ENCODE assay signal across 9 cellular contexts in genomic region chr11:58905716-58906547, GRCh38. TPM values are rescaled to one million over a fixed set of nuclear protein-coding genes. Genes with fewer than 3 reads are reported as not detected.
DNase-seq lines count a peak whose midpoint lies in the region; ATAC-seq and TF ChIP-seq lines count a peak whose summit lies in the region.
"Had no signal": no experiment of that assay in that cellular context is flagged by ENCODE, and none has a peak within 500 bp of the region (broad histone marks: within the 10 kb centered on the region; RNA-seq: fewer than 3 reads in every experiment).

No MANE protein-coding gene starts in this region.

- no peak overlapping the region for H3K4me3 Mint-ChIP-seq in Caco-2 (ENCODE audit: unreplicated experiment)
- H3K4me3 Mint-ChIP-seq: CD4-positive, CD25-positive, alpha-beta regulatory T cell had no signal

- H3K9me3 ChIP-seq in gastrocnemius medialis, result no peaks in the 10 kb centered on the region
- no peaks in the 10 kb centered on the region for H3K9me3 ChIP-seq in Caco-2

- no TSS peak for BruUV-seq in Caco-2 (replicated peaks; lab: Mats Ljungman, UMichigan)

- H3K4me3 ChIP-seq in gastrocnemius medialis (peak overlapping the region; percentile 11 to 41 (median 36)), Caco-2 (ENCODE audit: low read depth, low read length) (no peak overlapping the region)

- TF ChIP-seq POLR2A in gastrocnemius medialis (IDR thresholded peaks at IDR 0.05), result peak in 1 of 2 donors; percentile 26

- TF ChIP-seq CTCF in gastrocnemius medialis (IDR thresholded peaks at IDR 0.05 in 4 of 5, conservative IDR thresholded peaks at IDR 0.05 in 1 of 5) (no peak), Caco-2 (IDR thresholded peaks at IDR 0.05; ENCODE audit: insufficient read depth in 1 of 2, low read depth in 1 of 2, low read length in 1 of 2, severe bottlenecking in 1 of 2, unreplicated experiment in 1 of 2) (no peak)

- DNase-seq in Right ventricle myocardium inferior (ENCODE audit: missing footprints) (no peak), cardiac septum (ENCODE audit: low spot score) (no peak), anterior cingulate cortex (lab: John Stamatoyannopoulos, UW) (peak in 56 of 58 donors; percentile 17 to 87 (median 62)), hypothalamus (lab: John Stamatoyannopoulos, UW) (peak in 45 of 51 donors; percentile 13 to 80 (median 48)), gastrocnemius medialis (peak in 1 of 2 donors; percentile 42), Caco-2 (no peak)
- DNase-seq: CD4-positive, CD25-positive, alpha-beta regulatory T cell had no signal

- peak; percentile 84 for ATAC-seq in Right ventricle myocardium inferior
- ATAC-seq in gastrocnemius medialis, result peak; percentile 36 to 60
- no peak for ATAC-seq in GM21447 (IDR thresholded peaks at IDR 0.05; ENCODE audit: unreplicated experiment)
- ATAC-seq in HG03108 (IDR thresholded peaks at IDR 0.05; ENCODE audit: unreplicated experiment), result no peak

- H3K9me3 Mint-ChIP-seq in Caco-2 (ENCODE audit: unreplicated experiment), result peaks cover 12% of the 10 kb centered on the region

- POLR2A ChIA-PET in Caco-2 (lab: Charles Lee), result no interaction called here

- peaks cover 13% of the 10 kb centered on the region for H3K4me1 Mint-ChIP-seq in Caco-2 (ENCODE audit: low read depth, unreplicated experiment)
- H3K4me1 Mint-ChIP-seq: CD4-positive, CD25-positive, alpha-beta regulatory T cell had no signal

- intact Hi-C loops in Right ventricle myocardium inferior (cut with DNase I), result no loop called here
- intact Hi-C loops in cardiac septum (cut with DNase I), result no loop called here
- intact Hi-C loops in gastrocnemius medialis (cut with DNase I; ENCODE audit: low total_unique reads), result no loop called here
- intact Hi-C loops in Caco-2 (cut with micrococcal nuclease; ENCODE audit: unreplicated experiment), result no loop called here

- peak overlapping the region in 1 of 4 donors; percentile 18 for H3K27ac ChIP-seq in gastrocnemius medialis

- no peak overlapping the region for H3K27ac Mint-ChIP-seq in Caco-2 (ENCODE audit: unreplicated experiment)
- H3K27ac Mint-ChIP-seq: CD4-positive, CD25-positive, alpha-beta regulatory T cell had no signal

- H3K27me3 Mint-ChIP-seq in Caco-2 (ENCODE audit: insufficient read depth, unreplicated experiment), result no peaks in the 10 kb centered on the region

- H3K4me1 ChIP-seq in gastrocnemius medialis (no peaks in the 10 kb centered on the region), Caco-2 (peaks cover 16% of the 10 kb centered on the region)

- H3K36me3 ChIP-seq in gastrocnemius medialis, result no peaks in the 10 kb centered on the region
- H3K36me3 ChIP-seq in Caco-2 (ENCODE audit: control insufficient read depth, insufficient read depth, low read length), result no peaks in the 10 kb centered on the region

- CTCF ChIA-PET in Caco-2 (lab: Charles Lee), result no interaction called here

- in situ Hi-C loops in gastrocnemius medialis (cut with MboI; ENCODE audit: low sequenced_read_pairs in 4 of 4), result no loop called here

- no peaks in the 10 kb centered on the region for H3K36me3 Mint-ChIP-seq in Caco-2 (ENCODE audit: insufficient read depth, unreplicated experiment)
- H3K36me3 Mint-ChIP-seq: CD4-positive, CD25-positive, alpha-beta regulatory T cell had no signal

- H3K27me3 ChIP-seq in gastrocnemius medialis, result peaks cover 11 to 29% (median 19%) of the 10 kb centered on the region in 3 donors
- no peaks in the 10 kb centered on the region for H3K27me3 ChIP-seq in Caco-2 (replicated peaks; ENCODE audit: control insufficient read depth, insufficient read depth, low read length)

RNA-seq across cellular contexts. Expression of gene GLYATL1, which starts 33.4 kb away (rescaled TPM):
- not detected for total RNA-seq in Right ventricle myocardium inferior
- total RNA-seq in cardiac septum, result not detected
- total RNA-seq in gastrocnemius medialis, result 1 to 10 TPM in 1 of 4 donors, under 1 TPM in 1, not detected in 2; 0.94 to 1.2 TPM
- total RNA-seq in Caco-2 (2022), result 1.5 and 4.0 TPM in 2 replicates
- total RNA-seq: CD4-positive, CD25-positive, alpha-beta regulatory T cell had no signal

Comparison
In these comparisons a context has a peak if more than half of its experiments do, and no peak if none do; other contexts are left out.
1. ATAC-seq: peak in Right ventricle myocardium inferior (single experiment) and gastrocnemius medialis (2 of 2); none in GM21447 (single experiment) and HG03108 (single experiment).
2. DNase-seq: peak in anterior cingulate cortex (56 of 58) and hypothalamus (45 of 51); none in Right ventricle myocardium inferior (single experiment), cardiac septum (single experiment) and Caco-2 (0 of 2).